In the genomic region with DNA sequence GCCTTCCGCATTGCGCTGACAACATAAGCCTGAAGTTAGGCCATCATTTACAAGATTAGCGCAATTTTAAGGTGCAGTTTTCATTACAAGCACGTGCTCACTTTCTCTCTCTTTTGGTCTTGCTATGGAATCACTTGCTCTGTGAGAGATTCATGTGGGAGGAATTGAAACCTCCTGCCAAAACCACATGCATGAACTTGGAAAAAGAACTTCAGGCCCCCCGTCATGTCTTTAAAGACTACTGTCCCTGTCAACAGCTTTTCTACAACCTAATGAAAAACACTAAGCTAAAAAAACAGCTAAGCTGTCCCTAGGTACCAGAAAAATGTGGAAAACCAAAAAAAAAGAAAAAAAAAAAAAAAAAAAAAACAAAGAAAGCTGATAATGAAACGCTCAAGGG, we compare ENCODE assay signal across 20 cellular contexts.
"Had no signal": no experiment of that assay in that cellular context is flagged by ENCODE, and none has a peak within 500 bp of the region (broad histone marks: within the 10 kb centered on the region; RNA-seq: fewer than 3 reads in every experiment).

No MANE protein-coding gene starts in this region.

- H3K4me1 ChIP-seq: stomach, upper lobe of right lung had no signal

- DNase-seq: activated CD4-positive, CD25-positive, alpha-beta regulatory T cell treated with anti-CD3 and anti-CD28 coated beads, Interleukin-2, amount 50 U/mL, for 72 hours; activated naive CD4-positive, alpha-beta T cell; aorta; left colon; mucosa of descending colon; naive thymus-derived CD8-positive, alpha-beta T cell; posterior cingulate gyrus; retina; SK-N-SH; small intestine; stomach; T-cell; T-helper 9 cell; upper lobe of right lung had no signal

- H3K27ac Mint-ChIP-seq: dendritic cell treated with granulocyte-macrophage colony-stimulating factor and Interleukin-4, amounts not matched to agents 40 ng/mL and 50 ng/mL, for 4 days; naive thymus-derived CD8-positive, alpha-beta T cell; T-cell had no signal

- H3K4me1 Mint-ChIP-seq: central memory CD8-positive, alpha-beta T cell; naive thymus-derived CD8-positive, alpha-beta T cell; T-cell had no signal

- H3K4me3 ChIP-seq: mucosa of descending colon, stomach, thoracic aorta, upper lobe of right lung had no signal

- H3K9me3 ChIP-seq: SK-N-SH, thoracic aorta, upper lobe of right lung had no signal

- H3K27me3 Mint-ChIP-seq: central memory CD8-positive, alpha-beta T cell; dendritic cell treated with granulocyte-macrophage colony-stimulating factor and Interleukin-4, amounts not matched to agents 40 ng/mL and 50 ng/mL, for 4 days; naive thymus-derived CD8-positive, alpha-beta T cell; T-cell had no signal

- H3K36me3 Mint-ChIP-seq: naive thymus-derived CD8-positive, alpha-beta T cell; T-cell had no signal

- H3K27ac ChIP-seq: epithelial cell of prostate, neutrophil, stomach, thoracic aorta, upper lobe of right lung had no signal

- H3K4me2 ChIP-seq: SK-N-SH had no signal

- FAIRE-seq: islet of Langerhans, small intestine had no signal

- H3K27me3 ChIP-seq: neutrophil, stomach, upper lobe of right lung had no signal

- H3K4me3 Mint-ChIP-seq: central memory CD8-positive, alpha-beta T cell; dendritic cell treated with granulocyte-macrophage colony-stimulating factor and Interleukin-4, amounts not matched to agents 40 ng/mL and 50 ng/mL, for 4 days; naive thymus-derived CD8-positive, alpha-beta T cell; T-cell had no signal

- H3K9ac ChIP-seq: SK-N-SH had no signal

- H3K36me3 ChIP-seq: neutrophil, stomach, thoracic aorta, upper lobe of right lung had no signal

- ATAC-seq: left colon; mucosa of descending colon; naive thymus-derived CD8-positive, alpha-beta T cell; T-cell; upper lobe of right lung had no signal
